Comparison of ENCODE assay signal across 26 cellular contexts in genomic region chr2:21310493-21310892, GRCh38.
"Had no signal": no experiment of that assay in that cellular context is flagged by ENCODE, and none has a peak within 500 bp of the region (broad histone marks: within the 10 kb centered on the region; RNA-seq: fewer than 3 reads in every experiment).

No MANE protein-coding gene starts in this region.

- H3K36me3 ChIP-seq: ascending aorta, breast epithelium, colonic mucosa, esophagus squamous epithelium had no signal

- H3K9me3 ChIP-seq: ascending aorta, breast epithelium, colonic mucosa, esophagus squamous epithelium had no signal

- H3K4me1 ChIP-seq: ascending aorta, breast epithelium, colonic mucosa, esophagus squamous epithelium had no signal

- DNase-seq: activated CD4-positive, alpha-beta memory T cell treated with anti-CD3 and anti-CD28 coated beads, Interleukin-2, amount 10 ng/mL, durations not matched to agents 7 days and 5 days; activated CD4-positive, alpha-beta T cell treated with anti-CD3 and anti-CD28 coated beads for 36 hours; activated CD4-positive, alpha-beta T cell treated with anti-CD3 and anti-CD28 coated beads, Interleukin-2, amount 10 ng/mL, durations not matched to agents 24 days and 14 days; activated CD4-positive, CD25-positive, alpha-beta regulatory T cell; activated CD4-positive, CD25-positive, alpha-beta regulatory T cell treated with anti-CD3 and anti-CD28 coated beads, Interleukin-2, amount 50 U/mL, for 72 hours; activated CD8-positive, alpha-beta memory T cell treated with anti-CD3 and anti-CD28 coated beads, Interleukin-2, amount 50 U/mL, for 48 hours; activated gamma-delta T cell; activated naive CD4-positive, alpha-beta T cell; activated naive CD4-positive, alpha-beta T cell treated with anti-CD3 and anti-CD28 coated beads, Interleukin-2, amount 10 ng/mL, durations not matched to agents 7 days and 5 days; activated naive CD8-positive, alpha-beta T cell treated with anti-CD3 and anti-CD28 coated beads, Interleukin-2, amount 10 ng/mL, durations not matched to agents 7 days and 5 days; activated T-cell treated with anti-CD3 and anti-CD28 coated beads for 4 hours; activated T-cell treated with anti-CD3 and anti-CD28 coated beads, Interleukin-2, amount 50 U/mL, for 24 hours; activated T-cell treated with anti-CD3 and anti-CD28 coated beads, Interleukin-2, amount 50 U/mL, for 72 hours; colonic mucosa; effector CD8-positive, alpha-beta T cell; esophagus squamous epithelium; foreskin melanocyte; head of caudate nucleus; T-helper 1 cell; T-helper 17 cell; T1000 had no signal

- ATAC-seq: activated CD4-positive, alpha-beta T cell treated with anti-CD3 and anti-CD28 coated beads for 36 hours; activated naive CD4-positive, alpha-beta T cell treated with anti-CD3 and anti-CD28 coated beads, Interleukin-2, amount 50 U/mL, for 72 hours; activated T-cell treated with anti-CD3 and anti-CD28 coated beads, Interleukin-2, amount 50 U/mL, for 72 hours; T-helper 17 cell had no signal

- H3K27me3 ChIP-seq: ascending aorta, breast epithelium, colonic mucosa, esophagus squamous epithelium had no signal

- H3K4me3 ChIP-seq: ascending aorta, breast epithelium, colonic mucosa, esophagus squamous epithelium had no signal

- FAIRE-seq: endothelial cell of umbilical vein had no signal

- H3K27ac ChIP-seq: ascending aorta, breast epithelium, colonic mucosa, epithelial cell of prostate, esophagus squamous epithelium had no signal
